Comparison of ENCODE assay signal across 7 cellular contexts in genomic region chr9:84397151-84397728, GRCh38. TPM values are rescaled to one million over a fixed set of nuclear protein-coding genes. Genes with fewer than 3 reads are reported as not detected.
A peak's percentile ranks its signal among the peaks of the same experiment; 100 is the strongest.
DNase-seq lines count a peak whose midpoint lies in the region; ATAC-seq and TF ChIP-seq lines count a peak whose summit lies in the region.

No MANE protein-coding gene starts in this region.

- no peak overlapping the region for H3K4me3 Mint-ChIP-seq in activated CD4-positive, alpha-beta T cell treated with anti-CD3 and anti-CD28 coated beads for 36 hours

- POLR2A ChIA-PET in activated CD4-positive, alpha-beta T cell treated with anti-CD3 and anti-CD28 coated beads for 36 hours (lab: Charles Lee): interaction anchor here (0.6 to 0.8 kb wide), 2 partner anchors 811 to 1213 kb away, joined by 3 to 4 read pairs; no protein-coding TSS in a partner anchor

- no peaks in the 10 kb centered on the region for H3K4me1 Mint-ChIP-seq in activated CD4-positive, alpha-beta T cell treated with anti-CD3 and anti-CD28 coated beads for 36 hours

- H3K4me1 ChIP-seq in colonic mucosa: no peaks in the 10 kb centered on the region
- H3K4me1 ChIP-seq in left lung: peaks cover 0 to 6% of the 10 kb centered on the region in 2 donors

- no peak overlapping the region for H3K9ac ChIP-seq in colonic mucosa (ENCODE audit: low read depth in 2 of 2, low read length in 2 of 2)

- H3K36me3 Mint-ChIP-seq in activated CD4-positive, alpha-beta T cell treated with anti-CD3 and anti-CD28 coated beads for 36 hours (ENCODE audit: low read depth): no peaks in the 10 kb centered on the region

- H3K9me3 ChIP-seq in colonic mucosa: no peaks in the 10 kb centered on the region
- no peaks in the 10 kb centered on the region for H3K9me3 ChIP-seq in left lung

- intact Hi-C loops in activated CD4-positive, alpha-beta T cell treated with anti-CD3 and anti-CD28 coated beads for 36 hours (cut with DNase I, micrococcal nuclease): loop anchor here (1.0 to 10.0 kb wide), 11 partner anchors 272 to 1385 kb away; partner anchors contain the start of gene NTRK2 (in 1 of the 2)
- intact Hi-C loops in colonic mucosa (cut with DNase I) (loop anchor here (5.0 to 10.0 kb wide), 4 partner anchors 558 to 1215 kb away; no protein-coding TSS in a partner anchor), left lung (cut with DNase I) (no loop called here)

- H3K9me3 Mint-ChIP-seq in activated CD4-positive, alpha-beta T cell treated with anti-CD3 and anti-CD28 coated beads for 36 hours (ENCODE audit: low read depth): no peaks in the 10 kb centered on the region

- H3K36me3 ChIP-seq in colonic mucosa: no peaks in the 10 kb centered on the region
- H3K36me3 ChIP-seq in left lung: no peaks in the 10 kb centered on the region

- peak; percentile 69 for ATAC-seq in HG02973 (IDR thresholded peaks at IDR 0.05; ENCODE audit: unreplicated experiment)
- ATAC-seq in activated CD4-positive, alpha-beta T cell treated with anti-CD3 and anti-CD28 coated beads for 36 hours: peak; percentile 76
- peak; percentile 97 for ATAC-seq in left lung

- in situ Hi-C loops in GM13976 (cut with MboI; ENCODE audit: low sequenced_read_pairs, unreplicated experiment): loop anchor here (25.0 kb wide), 1 partner anchor 1015 kb away; no protein-coding TSS in a partner anchor

- H3K27me3 ChIP-seq in colonic mucosa (no peaks in the 10 kb centered on the region), left lung (peaks cover 0 to 4% of the 10 kb centered on the region in 2 donors)

- DNase-seq in GM13976 (ENCODE audit: low spot score) (peak; percentile 80), NCI-H2171 treated with DMSO at 0.1 percent for 48 hours (lab: John Stamatoyannopoulos, UW) (peak; percentile 66), colonic mucosa (peak; percentile 73), left lung (peak in 1 of 2 donors; percentile 62)
- DNase-seq in activated CD4-positive, alpha-beta T cell treated with anti-CD3 and anti-CD28 coated beads for 36 hours: peak; percentile 77
- peak; percentile 65 for DNase-seq in stimulated activated CD4-positive, alpha-beta T cell treated with anti-CD3 and anti-CD28 coated beads, Interleukin-4, amount 100 ng/mL, for 24 hours

- H3K4me3 ChIP-seq in colonic mucosa (no peak overlapping the region), left lung (no peak overlapping the region)

- H3K27ac ChIP-seq in colonic mucosa (no peak overlapping the region), left lung (no peak overlapping the region)

- TF ChIP-seq CTCF in GM13976 (IDR thresholded peaks at IDR 0.05; ENCODE audit: borderline replicate concordance, control extremely low read depth, extremely low read depth, insufficient read depth, missing control alignments): peak; percentile 94
- TF ChIP-seq CTCF in colonic mucosa (IDR thresholded peaks at IDR 0.05): peak; percentile 96
- TF ChIP-seq CTCF in left lung (IDR thresholded peaks at IDR 0.05): peak; percentile 95 to 98

- CTCF ChIA-PET in activated CD4-positive, alpha-beta T cell treated with anti-CD3 and anti-CD28 coated beads for 36 hours (lab: Charles Lee): interaction anchor here (0.6 to 2.5 kb wide), 28 partner anchors 9 to 1213 kb away, joined by 3 to 20 read pairs (median 3); no protein-coding TSS in a partner anchor

- no peak overlapping the region for H3K27ac Mint-ChIP-seq in activated CD4-positive, alpha-beta T cell treated with anti-CD3 and anti-CD28 coated beads for 36 hours

- H3K27me3 Mint-ChIP-seq in activated CD4-positive, alpha-beta T cell treated with anti-CD3 and anti-CD28 coated beads for 36 hours: peaks cover 1% of the 10 kb centered on the region

RNA-seq across cellular contexts. Expression of gene SLC28A3, which starts 56.7 kb away (rescaled TPM):
- total RNA-seq in activated CD4-positive, alpha-beta T cell treated with anti-CD3 and anti-CD28 coated beads for 36 hours: 1 to 10 TPM; 1.1 to 1.3 TPM
- total RNA-seq in colonic mucosa (1 to 10 TPM; 2.9 to 4.7 TPM), left lung (1 to 10 TPM; 1.2 to 1.5 TPM)

Comparison
In these comparisons a context has a peak if more than half of its experiments do, and no peak if none do; other contexts are left out.
1. intact Hi-C loops: an anchor here in activated CD4-positive, alpha-beta T cell treated with anti-CD3 and anti-CD28 coated beads for 36 hours (1.0 to 10.0 kb wide) and colonic mucosa (5.0 to 10.0 kb wide); none called in left lung.